In genomic region chr19:56367829-56368711, GRCh38 we compare ENCODE assay signal across 8 cellular contexts. TPM values are rescaled to one million over a fixed set of nuclear protein-coding genes. Genes with fewer than 3 reads are reported as not detected.
DNase-seq lines count a peak whose midpoint lies in the region; ATAC-seq and TF ChIP-seq lines count a peak whose summit lies in the region.

No MANE protein-coding gene starts in this region.

- TF ChIP-seq CTCF in omental fat pad (IDR thresholded peaks at IDR 0.05) = no peak

- H3K27ac Mint-ChIP-seq in IgD-negative memory B cell = peak overlapping the region; percentile 48 to 89 (median 72)
- peak overlapping the region; percentile 69 for H3K27ac Mint-ChIP-seq in activated naive CD8-positive, alpha-beta T cell treated with anti-CD3 and anti-CD28 coated beads, Interleukin-2, amount 50 U/mL, for 24 hours

- H3K27me3 Mint-ChIP-seq in IgD-negative memory B cell = no peaks in the 10 kb centered on the region
- no peaks in the 10 kb centered on the region for H3K27me3 Mint-ChIP-seq in activated naive CD8-positive, alpha-beta T cell treated with anti-CD3 and anti-CD28 coated beads, Interleukin-2, amount 50 U/mL, for 24 hours

- peak overlapping the region; percentile 67 for H3K27ac ChIP-seq in substantia nigra (ENCODE audit: low read depth, low read length, poor library complexity, severe bottlenecking)

- H3K4me3 Mint-ChIP-seq in IgD-negative memory B cell = peak overlapping the region; percentile 90 to 97 (median 95)
- H3K4me3 Mint-ChIP-seq in activated naive CD8-positive, alpha-beta T cell treated with anti-CD3 and anti-CD28 coated beads, Interleukin-2, amount 50 U/mL, for 24 hours = peak overlapping the region; percentile 85

- DNase-seq in SKM-1 (lab: John Stamatoyannopoulos, UW; ENCODE audit: unreplicated experiment) = peak; percentile 73
- peak; percentile 77 for DNase-seq in activated naive CD8-positive, alpha-beta T cell treated with anti-CD3 and anti-CD28 coated beads, Interleukin-2, amount 50 U/mL, for 24 hours
- DNase-seq in Right ventricle myocardium superior = peak; percentile 98
- DNase-seq in omental fat pad (ENCODE audit: low spot score) = peak; percentile 82
- peak; percentile 21 to 89 (median 67) for DNase-seq in substantia nigra (lab: John Stamatoyannopoulos, UW)

- H3K9me3 Mint-ChIP-seq in IgD-negative memory B cell = peaks cover 5 to 36% (median 27%) of the 10 kb centered on the region in 3 donors
- H3K9me3 Mint-ChIP-seq in activated naive CD8-positive, alpha-beta T cell treated with anti-CD3 and anti-CD28 coated beads, Interleukin-2, amount 50 U/mL, for 24 hours = peaks cover 65% of the 10 kb centered on the region

- ATAC-seq in GM18873 (IDR thresholded peaks at IDR 0.05; ENCODE audit: low FRiP score, unreplicated experiment) = peak; percentile 85
- ATAC-seq in activated naive CD8-positive, alpha-beta T cell treated with anti-CD3 and anti-CD28 coated beads, Interleukin-2, amount 50 U/mL, for 24 hours = peak; percentile 97
- peak; percentile 98 for ATAC-seq in Right ventricle myocardium superior (ENCODE audit: poor library complexity)
- peak; percentile 99 for ATAC-seq in omental fat pad (ENCODE audit: low FRiP score)
- ATAC-seq in HG03469 (IDR thresholded peaks at IDR 0.05; ENCODE audit: unreplicated experiment) = no peak

- peaks cover 10% of the 10 kb centered on the region for H3K36me3 Mint-ChIP-seq in IgD-negative memory B cell
- H3K36me3 Mint-ChIP-seq in activated naive CD8-positive, alpha-beta T cell treated with anti-CD3 and anti-CD28 coated beads, Interleukin-2, amount 50 U/mL, for 24 hours (ENCODE audit: low read depth) = peaks cover 52% of the 10 kb centered on the region

- intact Hi-C loops in Right ventricle myocardium superior (cut with DNase I) = no loop called here

- H3K4me1 Mint-ChIP-seq in IgD-negative memory B cell = peaks cover 1 to 20% (median 18%) of the 10 kb centered on the region in 3 donors
- peaks cover 23% of the 10 kb centered on the region for H3K4me1 Mint-ChIP-seq in activated naive CD8-positive, alpha-beta T cell treated with anti-CD3 and anti-CD28 coated beads, Interleukin-2, amount 50 U/mL, for 24 hours

RNA-seq across cellular contexts. Expression of gene ZNF582, which starts 25.3 kb away (rescaled TPM):
- polyA plus RNA-seq in IgD-negative memory B cell = 7.3 TPM
- 3.8 TPM for total RNA-seq in Right ventricle myocardium superior
- 1 to 10 TPM; 4.2 to 7.9 (median 4.9) TPM for total RNA-seq in omental fat pad

RNA-seq across cellular contexts. Expression of gene ZNF583, which starts 36.1 kb away (rescaled TPM):
- 10.1 TPM for polyA plus RNA-seq in IgD-negative memory B cell
- total RNA-seq in Right ventricle myocardium superior = 6.1 TPM
- total RNA-seq in omental fat pad = 10 to 100 TPM in 2 of 4 donors, 1 to 10 TPM in 2; 3.2 to 12.0 (median 7.6) TPM

RNA-seq across cellular contexts. Expression of gene ZSCAN5A, which starts 53.4 kb away (rescaled TPM):
- polyA plus RNA-seq in IgD-negative memory B cell = 7.0 TPM
- total RNA-seq in Right ventricle myocardium superior (16.0 TPM), omental fat pad (10 to 100 TPM in 1 of 4 donors, 1 to 10 TPM in 3; 5.9 to 10.3 (median 8.2) TPM)
